ENCODE assay signal across 8 cellular contexts in genomic region chr10:86825366-86825765, GRCh38.
"Had no signal": no experiment of that assay in that cellular context is flagged by ENCODE, and none has a peak within 500 bp of the region (broad histone marks: within the 10 kb centered on the region; RNA-seq: fewer than 3 reads in every experiment).

No MANE protein-coding gene starts in this region.

- H3K4me3 Mint-ChIP-seq: H9, HFFc6, IgD-negative memory B cell had no signal

- H2AFZ ChIP-seq: GM23248 had no signal

- DNase-seq: GM23248, H9, HCEC 1CT, HFFc6, KG1 had no signal

- H3K4me3 ChIP-seq: GM23248 had no signal

- H3K27ac Mint-ChIP-seq: HFFc6, IgD-negative memory B cell had no signal

- H3K27ac ChIP-seq: GM23248, HL-60 had no signal

- H3K27me3 Mint-ChIP-seq: IgD-negative memory B cell had no signal

- H3K9me3 Mint-ChIP-seq: H9, HFFc6, IgD-negative memory B cell had no signal

- ATAC-seq: HepG2 had no signal

- H3K9ac ChIP-seq: GM23248 had no signal
